ENCODE assay signal across 14 cellular contexts in genomic region chr3:17157713-17158112, GRCh38.
A peak's percentile ranks its signal among the peaks of the same experiment; 100 is the strongest.
DNase-seq lines count a peak whose midpoint lies in the region; ATAC-seq and TF ChIP-seq lines count a peak whose summit lies in the region.
"Had no signal": no experiment of that assay in that cellular context is flagged by ENCODE, and none has a peak within 500 bp of the region (broad histone marks: within the 10 kb centered on the region; RNA-seq: fewer than 3 reads in every experiment).

No MANE protein-coding gene starts in this region.

- peak; percentile 44 for DNase-seq in Caki2 (ENCODE audit: low read depth)
- DNase-seq in SJCRH30: peak; percentile 19 to 45
- peak; percentile 39 for DNase-seq in fibroblast of the aortic adventitia (ENCODE audit: low read depth)
- peak; percentile 36 for DNase-seq in renal cortical epithelial cell (ENCODE audit: low read depth)
- no peak for DNase-seq in NCI-H510A treated with DMSO at 0.1 percent for 48 hours (lab: John Stamatoyannopoulos, UW)
- no peak for DNase-seq in HuH-7 (ENCODE audit: low spot score)
- no peak for DNase-seq in esophagus squamous epithelium (lab: John Stamatoyannopoulos, UW)
- DNase-seq: activated CD4-positive, alpha-beta memory T cell treated with anti-CD3 and anti-CD28 coated beads for 36 hours; cerebellar nuclear complex; NCI-H1930; SHP77 treated with DMSO at 0.1 percent for 48 hours; stimulated activated CD4-positive, alpha-beta T cell treated with anti-CD3 and anti-CD28 coated beads, Interleukin-2, amount 100 ng/mL, for 48 hours had no signal

- H3K36me3 ChIP-seq in SJCRH30 (peaks cover 6% of the 10 kb centered on the region; the same call in 1 of the 2 replicates), esophagus squamous epithelium (peaks cover 7 to 99% (median 9%) of the 10 kb centered on the region in 3 donors)

- no peak for TF ChIP-seq POLR2A in esophagus squamous epithelium (IDR thresholded peaks at IDR 0.05)

- H3K27me3 ChIP-seq in SJCRH30 (no peaks in the 10 kb centered on the region), esophagus squamous epithelium (no peaks in the 10 kb centered on the region)

- H3K4me1 ChIP-seq in SJCRH30 (peaks cover 8% of the 10 kb centered on the region; the same call in 1 of the 2 replicates), esophagus squamous epithelium (no peaks in the 10 kb centered on the region)

- H3K9me3 ChIP-seq in SJCRH30 (replicated peaks): no peaks in the 10 kb centered on the region
- H3K9me3 ChIP-seq in esophagus squamous epithelium: peaks cover 0 to 24% (median 9%) of the 10 kb centered on the region in 3 donors

- intact Hi-C loops in esophagus squamous epithelium (cut with DNase I): no loop called here

- H3K4me3 ChIP-seq in SJCRH30 (no peak overlapping the region), fibroblast of the aortic adventitia (ENCODE audit: low read depth, low read length) (no peak overlapping the region), esophagus squamous epithelium (no peak overlapping the region)

- in situ Hi-C loops in Caki2 (cut with HindIII; ENCODE audit: low pct_unique_long_range_greater_than_20kb, low sequenced_read_pairs): no loop called here

- H3K27ac ChIP-seq in SJCRH30: peak overlapping the region; percentile 16; the same call in 1 of the 2 replicates
- H3K27ac ChIP-seq in esophagus squamous epithelium: no peak overlapping the region
- H3K27ac ChIP-seq: C4-2B had no signal

- TF ChIP-seq CTCF in fibroblast of the aortic adventitia (IDR thresholded peaks at IDR 0.05; ENCODE audit: insufficient read depth, low read length) (no peak), esophagus squamous epithelium (IDR thresholded peaks at IDR 0.05) (no peak)

- 69 to 84% methylated on average over 2 of the region's 2 CpGs for WGBS in esophagus squamous epithelium, 2 donors

- no peak for ATAC-seq in HG03108 (IDR thresholded peaks at IDR 0.05; ENCODE audit: unreplicated experiment)

Comparison
In these comparisons a context has a peak if more than half of its experiments do, and no peak if none do; other contexts are left out.
1. DNase-seq: peak in Caki2 (single experiment), SJCRH30 (2 of 2), fibroblast of the aortic adventitia (single experiment) and renal cortical epithelial cell (single experiment); none in NCI-H510A treated with DMSO at 0.1 percent for 48 hours (single experiment), HuH-7 (single experiment) and esophagus squamous epithelium (single experiment).